ENCODE assay signal across 1 cellular context in genomic region chr7:135111379-135111778, GRCh38.
TF ChIP-seq lines count a peak whose summit lies in the region.

No MANE protein-coding gene starts in this region.

TF ChIP-seq in GM12878, 131 proteins besides CTCF, POLR2A, EP300 and RAD21:
- no peak for TF ChIP-seq CREM (IDR thresholded peaks at IDR 0.05; ENCODE audit: low read depth)
- TF ChIP-seq FOS (IDR thresholded peaks at IDR 0.05; ENCODE audit: borderline replicate concordance, extremely low read depth, insufficient read length), result no peak
- TF ChIP-seq NBN (IDR thresholded peaks at IDR 0.05), result no peak
- no peak for TF ChIP-seq BHLHE40 (IDR thresholded peaks at IDR 0.05; ENCODE audit: borderline replicate concordance in 1 of 2, low read depth in 2 of 2, low read length in 1 of 2)
- no peak for TF ChIP-seq IRF3 (IDR thresholded peaks at IDR 0.05)
